Comparison of ENCODE assay signal across 1 cellular context in the genomic region with DNA sequence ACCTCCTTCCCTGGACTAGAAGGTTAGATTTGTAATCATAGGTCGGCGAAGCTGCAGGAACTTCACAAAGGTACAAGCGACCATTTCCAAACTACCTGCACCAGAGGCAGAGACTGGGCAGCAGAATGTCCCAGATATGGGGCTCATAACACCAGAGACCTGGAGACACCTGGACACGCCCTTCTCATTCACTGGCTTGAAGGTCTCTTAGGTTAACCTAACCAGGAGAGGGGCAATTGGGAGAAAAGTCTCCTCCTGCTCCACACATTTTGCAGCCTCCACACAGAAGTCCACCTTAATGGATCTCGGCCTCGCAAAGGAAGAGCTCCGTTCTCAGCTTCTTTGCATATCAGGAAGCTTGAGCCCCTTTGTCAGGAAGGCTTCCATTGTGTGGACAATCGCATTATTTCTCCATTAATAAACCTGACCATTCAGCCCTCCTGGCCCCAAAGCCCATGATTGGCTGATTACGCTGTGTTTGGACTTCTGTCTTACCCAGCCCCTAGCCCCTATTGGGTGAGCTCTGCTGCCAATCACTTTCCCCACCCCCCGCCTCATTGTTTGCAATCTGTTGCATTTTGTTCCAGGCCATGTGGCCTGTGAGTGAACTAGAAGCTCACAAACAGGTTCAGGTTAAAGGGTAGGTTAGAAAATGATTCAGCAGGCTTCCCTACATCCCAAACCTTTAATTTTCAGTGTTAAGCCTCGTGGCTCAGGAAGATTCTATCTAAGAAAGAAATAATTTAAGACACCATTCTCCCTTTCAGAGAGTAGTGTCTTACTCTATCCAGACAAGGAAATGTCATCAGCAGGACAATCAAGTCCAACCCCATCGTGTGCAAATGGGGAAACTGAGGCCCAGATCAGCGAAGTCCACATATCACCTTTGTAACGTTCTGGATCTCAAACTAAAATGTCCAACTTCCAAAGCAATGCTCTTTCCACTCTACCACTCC.
TF ChIP-seq lines count a peak whose summit lies in the region.

No MANE protein-coding gene starts in this region.

TF ChIP-seq in K562, 482 proteins besides CTCF, POLR2A, EP300 and RAD21 (continued from another document and continues in another):
- TF ChIP-seq, protein P1, sequence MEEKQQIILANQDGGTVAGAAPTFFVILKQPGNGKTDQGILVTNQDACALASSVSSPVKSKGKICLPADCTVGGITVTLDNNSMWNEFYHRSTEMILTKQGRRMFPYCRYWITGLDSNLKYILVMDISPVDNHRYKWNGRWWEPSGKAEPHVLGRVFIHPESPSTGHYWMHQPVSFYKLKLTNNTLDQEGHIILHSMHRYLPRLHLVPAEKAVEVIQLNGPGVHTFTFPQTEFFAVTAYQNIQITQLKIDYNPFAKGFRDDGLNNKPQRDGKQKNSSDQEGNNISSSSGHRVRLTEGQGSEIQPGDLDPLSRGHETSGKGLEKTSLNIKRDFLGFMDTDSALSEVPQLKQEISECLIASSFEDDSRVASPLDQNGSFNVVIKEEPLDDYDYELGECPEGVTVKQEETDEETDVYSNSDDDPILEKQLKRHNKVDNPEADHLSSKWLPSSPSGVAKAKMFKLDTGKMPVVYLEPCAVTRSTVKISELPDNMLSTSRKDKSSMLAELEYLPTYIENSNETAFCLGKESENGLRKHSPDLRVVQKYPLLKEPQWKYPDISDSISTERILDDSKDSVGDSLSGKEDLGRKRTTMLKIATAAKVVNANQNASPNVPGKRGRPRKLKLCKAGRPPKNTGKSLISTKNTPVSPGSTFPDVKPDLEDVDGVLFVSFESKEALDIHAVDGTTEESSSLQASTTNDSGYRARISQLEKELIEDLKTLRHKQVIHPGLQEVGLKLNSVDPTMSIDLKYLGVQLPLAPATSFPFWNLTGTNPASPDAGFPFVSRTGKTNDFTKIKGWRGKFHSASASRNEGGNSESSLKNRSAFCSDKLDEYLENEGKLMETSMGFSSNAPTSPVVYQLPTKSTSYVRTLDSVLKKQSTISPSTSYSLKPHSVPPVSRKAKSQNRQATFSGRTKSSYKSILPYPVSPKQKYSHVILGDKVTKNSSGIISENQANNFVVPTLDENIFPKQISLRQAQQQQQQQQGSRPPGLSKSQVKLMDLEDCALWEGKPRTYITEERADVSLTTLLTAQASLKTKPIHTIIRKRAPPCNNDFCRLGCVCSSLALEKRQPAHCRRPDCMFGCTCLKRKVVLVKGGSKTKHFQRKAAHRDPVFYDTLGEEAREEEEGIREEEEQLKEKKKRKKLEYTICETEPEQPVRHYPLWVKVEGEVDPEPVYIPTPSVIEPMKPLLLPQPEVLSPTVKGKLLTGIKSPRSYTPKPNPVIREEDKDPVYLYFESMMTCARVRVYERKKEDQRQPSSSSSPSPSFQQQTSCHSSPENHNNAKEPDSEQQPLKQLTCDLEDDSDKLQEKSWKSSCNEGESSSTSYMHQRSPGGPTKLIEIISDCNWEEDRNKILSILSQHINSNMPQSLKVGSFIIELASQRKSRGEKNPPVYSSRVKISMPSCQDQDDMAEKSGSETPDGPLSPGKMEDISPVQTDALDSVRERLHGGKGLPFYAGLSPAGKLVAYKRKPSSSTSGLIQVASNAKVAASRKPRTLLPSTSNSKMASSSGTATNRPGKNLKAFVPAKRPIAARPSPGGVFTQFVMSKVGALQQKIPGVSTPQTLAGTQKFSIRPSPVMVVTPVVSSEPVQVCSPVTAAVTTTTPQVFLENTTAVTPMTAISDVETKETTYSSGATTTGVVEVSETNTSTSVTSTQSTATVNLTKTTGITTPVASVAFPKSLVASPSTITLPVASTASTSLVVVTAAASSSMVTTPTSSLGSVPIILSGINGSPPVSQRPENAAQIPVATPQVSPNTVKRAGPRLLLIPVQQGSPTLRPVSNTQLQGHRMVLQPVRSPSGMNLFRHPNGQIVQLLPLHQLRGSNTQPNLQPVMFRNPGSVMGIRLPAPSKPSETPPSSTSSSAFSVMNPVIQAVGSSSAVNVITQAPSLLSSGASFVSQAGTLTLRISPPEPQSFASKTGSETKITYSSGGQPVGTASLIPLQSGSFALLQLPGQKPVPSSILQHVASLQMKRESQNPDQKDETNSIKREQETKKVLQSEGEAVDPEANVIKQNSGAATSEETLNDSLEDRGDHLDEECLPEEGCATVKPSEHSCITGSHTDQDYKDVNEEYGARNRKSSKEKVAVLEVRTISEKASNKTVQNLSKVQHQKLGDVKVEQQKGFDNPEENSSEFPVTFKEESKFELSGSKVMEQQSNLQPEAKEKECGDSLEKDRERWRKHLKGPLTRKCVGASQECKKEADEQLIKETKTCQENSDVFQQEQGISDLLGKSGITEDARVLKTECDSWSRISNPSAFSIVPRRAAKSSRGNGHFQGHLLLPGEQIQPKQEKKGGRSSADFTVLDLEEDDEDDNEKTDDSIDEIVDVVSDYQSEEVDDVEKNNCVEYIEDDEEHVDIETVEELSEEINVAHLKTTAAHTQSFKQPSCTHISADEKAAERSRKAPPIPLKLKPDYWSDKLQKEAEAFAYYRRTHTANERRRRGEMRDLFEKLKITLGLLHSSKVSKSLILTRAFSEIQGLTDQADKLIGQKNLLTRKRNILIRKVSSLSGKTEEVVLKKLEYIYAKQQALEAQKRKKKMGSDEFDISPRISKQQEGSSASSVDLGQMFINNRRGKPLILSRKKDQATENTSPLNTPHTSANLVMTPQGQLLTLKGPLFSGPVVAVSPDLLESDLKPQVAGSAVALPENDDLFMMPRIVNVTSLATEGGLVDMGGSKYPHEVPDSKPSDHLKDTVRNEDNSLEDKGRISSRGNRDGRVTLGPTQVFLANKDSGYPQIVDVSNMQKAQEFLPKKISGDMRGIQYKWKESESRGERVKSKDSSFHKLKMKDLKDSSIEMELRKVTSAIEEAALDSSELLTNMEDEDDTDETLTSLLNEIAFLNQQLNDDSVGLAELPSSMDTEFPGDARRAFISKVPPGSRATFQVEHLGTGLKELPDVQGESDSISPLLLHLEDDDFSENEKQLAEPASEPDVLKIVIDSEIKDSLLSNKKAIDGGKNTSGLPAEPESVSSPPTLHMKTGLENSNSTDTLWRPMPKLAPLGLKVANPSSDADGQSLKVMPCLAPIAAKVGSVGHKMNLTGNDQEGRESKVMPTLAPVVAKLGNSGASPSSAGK (IDR thresholded peaks at IDR 0.05): peak; percentile 96
- TF ChIP-seq SUPT5H (IDR thresholded peaks at IDR 0.05) (no peak), TSC22D4 (tag; IDR thresholded peaks at IDR 0.05) (no peak), YBX1 (IDR thresholded peaks at IDR 0.05) (no peak), EHMT2 (IDR thresholded peaks at IDR 0.05) (no peak), POLR2AphosphoS2 (IDR thresholded peaks at IDR 0.05; ENCODE audit: low read length) (peak; percentile 80; the same call in 1 of the 2 replicates), JUNB (CRISPR knock-in tag; conservative IDR thresholded peaks at IDR 0.05) (no peak), NFE2 (IDR thresholded peaks at IDR 0.05; ENCODE audit: low read depth) (peak; percentile 78), MYBL2 (IDR thresholded peaks at IDR 0.05; ENCODE audit: low read depth) (no peak), MYBL2 (CRISPR knock-in tag; IDR thresholded peaks at IDR 0.05; ENCODE audit: borderline replicate concordance) (no peak), ELF1 (tag; IDR thresholded peaks at IDR 0.05) (no peak), RCOR1 (IDR thresholded peaks at IDR 0.05; ENCODE audit: borderline replicate concordance in 1 of 2, low read depth in 2 of 2, low read length in 2 of 2) (peak; percentile 13 to 50; a peak in 1 of 4 replicates), XRCC5 (IDR thresholded peaks at IDR 0.05; ENCODE audit: low read depth, low read length) (no peak), FOXA3 (CRISPR knock-in tag; conservative IDR thresholded peaks at IDR 0.05 in 1 of 2, IDR thresholded peaks at IDR 0.05 in 1 of 2) (no peak), ZFP1 (CRISPR knock-in tag; IDR thresholded peaks at IDR 0.05) (no peak), SP1 (CRISPR knock-in tag; IDR thresholded peaks at IDR 0.05) (peak; percentile 76)
- TF ChIP-seq, protein P2, sequence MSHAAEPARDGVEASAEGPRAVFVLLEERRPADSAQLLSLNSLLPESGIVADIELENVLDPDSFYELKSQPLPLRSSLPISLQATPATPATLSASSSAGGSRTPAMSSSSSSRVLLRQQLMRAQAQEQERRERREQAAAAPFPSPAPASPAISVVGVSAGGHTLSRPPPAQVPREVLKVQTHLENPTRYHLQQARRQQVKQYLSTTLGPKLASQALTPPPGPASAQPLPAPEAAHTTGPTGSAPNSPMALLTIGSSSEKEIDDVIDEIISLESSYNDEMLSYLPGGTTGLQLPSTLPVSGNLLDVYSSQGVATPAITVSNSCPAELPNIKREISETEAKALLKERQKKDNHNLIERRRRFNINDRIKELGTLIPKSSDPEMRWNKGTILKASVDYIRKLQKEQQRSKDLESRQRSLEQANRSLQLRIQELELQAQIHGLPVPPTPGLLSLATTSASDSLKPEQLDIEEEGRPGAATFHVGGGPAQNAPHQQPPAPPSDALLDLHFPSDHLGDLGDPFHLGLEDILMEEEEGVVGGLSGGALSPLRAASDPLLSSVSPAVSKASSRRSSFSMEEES (CRISPR knock-in tag; IDR thresholded peaks at IDR 0.05): no peak
- TF ChIP-seq, protein P3, sequence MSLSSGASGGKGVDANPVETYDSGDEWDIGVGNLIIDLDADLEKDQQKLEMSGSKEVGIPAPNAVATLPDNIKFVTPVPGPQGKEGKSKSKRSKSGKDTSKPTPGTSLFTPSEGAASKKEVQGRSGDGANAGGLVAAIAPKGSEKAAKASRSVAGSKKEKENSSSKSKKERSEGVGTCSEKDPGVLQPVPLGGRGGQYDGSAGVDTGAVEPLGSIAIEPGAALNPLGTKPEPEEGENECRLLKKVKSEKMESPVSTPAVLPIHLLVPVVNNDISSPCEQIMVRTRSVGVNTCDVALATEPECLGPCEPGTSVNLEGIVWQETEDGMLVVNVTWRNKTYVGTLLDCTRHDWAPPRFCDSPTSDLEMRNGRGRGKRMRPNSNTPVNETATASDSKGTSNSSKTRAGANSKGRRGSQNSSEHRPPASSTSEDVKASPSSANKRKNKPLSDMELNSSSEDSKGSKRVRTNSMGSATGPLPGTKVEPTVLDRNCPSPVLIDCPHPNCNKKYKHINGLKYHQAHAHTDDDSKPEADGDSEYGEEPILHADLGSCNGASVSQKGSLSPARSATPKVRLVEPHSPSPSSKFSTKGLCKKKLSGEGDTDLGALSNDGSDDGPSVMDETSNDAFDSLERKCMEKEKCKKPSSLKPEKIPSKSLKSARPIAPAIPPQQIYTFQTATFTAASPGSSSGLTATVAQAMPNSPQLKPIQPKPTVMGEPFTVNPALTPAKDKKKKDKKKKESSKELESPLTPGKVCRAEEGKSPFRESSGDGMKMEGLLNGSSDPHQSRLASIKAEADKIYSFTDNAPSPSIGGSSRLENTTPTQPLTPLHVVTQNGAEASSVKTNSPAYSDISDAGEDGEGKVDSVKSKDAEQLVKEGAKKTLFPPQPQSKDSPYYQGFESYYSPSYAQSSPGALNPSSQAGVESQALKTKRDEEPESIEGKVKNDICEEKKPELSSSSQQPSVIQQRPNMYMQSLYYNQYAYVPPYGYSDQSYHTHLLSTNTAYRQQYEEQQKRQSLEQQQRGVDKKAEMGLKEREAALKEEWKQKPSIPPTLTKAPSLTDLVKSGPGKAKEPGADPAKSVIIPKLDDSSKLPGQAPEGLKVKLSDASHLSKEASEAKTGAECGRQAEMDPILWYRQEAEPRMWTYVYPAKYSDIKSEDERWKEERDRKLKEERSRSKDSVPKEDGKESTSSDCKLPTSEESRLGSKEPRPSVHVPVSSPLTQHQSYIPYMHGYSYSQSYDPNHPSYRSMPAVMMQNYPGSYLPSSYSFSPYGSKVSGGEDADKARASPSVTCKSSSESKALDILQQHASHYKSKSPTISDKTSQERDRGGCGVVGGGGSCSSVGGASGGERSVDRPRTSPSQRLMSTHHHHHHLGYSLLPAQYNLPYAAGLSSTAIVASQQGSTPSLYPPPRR (CRISPR knock-in tag; IDR thresholded peaks at IDR 0.05; ENCODE audit: borderline replicate concordance): no peak
- TF ChIP-seq, protein P4, sequence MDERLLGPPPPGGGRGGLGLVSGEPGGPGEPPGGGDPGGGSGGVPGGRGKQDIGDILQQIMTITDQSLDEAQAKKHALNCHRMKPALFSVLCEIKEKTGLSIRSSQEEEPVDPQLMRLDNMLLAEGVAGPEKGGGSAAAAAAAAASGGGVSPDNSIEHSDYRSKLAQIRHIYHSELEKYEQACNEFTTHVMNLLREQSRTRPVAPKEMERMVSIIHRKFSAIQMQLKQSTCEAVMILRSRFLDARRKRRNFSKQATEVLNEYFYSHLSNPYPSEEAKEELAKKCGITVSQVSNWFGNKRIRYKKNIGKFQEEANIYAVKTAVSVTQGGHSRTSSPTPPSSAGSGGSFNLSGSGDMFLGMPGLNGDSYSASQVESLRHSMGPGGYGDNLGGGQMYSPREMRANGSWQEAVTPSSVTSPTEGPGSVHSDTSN (CRISPR knock-in tag; IDR thresholded peaks at IDR 0.05; ENCODE audit: low read depth): peak; percentile 90
- TF ChIP-seq, protein P4 (tag; conservative IDR thresholded peaks at IDR 0.05; ENCODE audit: low read depth): peak; percentile 99
- TF ChIP-seq, protein P5, sequence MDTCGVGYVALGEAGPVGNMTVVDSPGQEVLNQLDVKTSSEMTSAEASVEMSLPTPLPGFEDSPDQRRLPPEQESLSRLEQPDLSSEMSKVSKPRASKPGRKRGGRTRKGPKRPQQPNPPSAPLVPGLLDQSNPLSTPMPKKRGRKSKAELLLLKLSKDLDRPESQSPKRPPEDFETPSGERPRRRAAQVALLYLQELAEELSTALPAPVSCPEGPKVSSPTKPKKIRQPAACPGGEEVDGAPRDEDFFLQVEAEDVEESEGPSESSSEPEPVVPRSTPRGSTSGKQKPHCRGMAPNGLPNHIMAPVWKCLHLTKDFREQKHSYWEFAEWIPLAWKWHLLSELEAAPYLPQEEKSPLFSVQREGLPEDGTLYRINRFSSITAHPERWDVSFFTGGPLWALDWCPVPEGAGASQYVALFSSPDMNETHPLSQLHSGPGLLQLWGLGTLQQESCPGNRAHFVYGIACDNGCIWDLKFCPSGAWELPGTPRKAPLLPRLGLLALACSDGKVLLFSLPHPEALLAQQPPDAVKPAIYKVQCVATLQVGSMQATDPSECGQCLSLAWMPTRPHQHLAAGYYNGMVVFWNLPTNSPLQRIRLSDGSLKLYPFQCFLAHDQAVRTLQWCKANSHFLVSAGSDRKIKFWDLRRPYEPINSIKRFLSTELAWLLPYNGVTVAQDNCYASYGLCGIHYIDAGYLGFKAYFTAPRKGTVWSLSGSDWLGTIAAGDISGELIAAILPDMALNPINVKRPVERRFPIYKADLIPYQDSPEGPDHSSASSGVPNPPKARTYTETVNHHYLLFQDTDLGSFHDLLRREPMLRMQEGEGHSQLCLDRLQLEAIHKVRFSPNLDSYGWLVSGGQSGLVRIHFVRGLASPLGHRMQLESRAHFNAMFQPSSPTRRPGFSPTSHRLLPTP (IDR thresholded peaks at IDR 0.05; ENCODE audit: borderline replicate concordance, extremely low read depth, insufficient read length): no peak
